In the genomic region with DNA sequence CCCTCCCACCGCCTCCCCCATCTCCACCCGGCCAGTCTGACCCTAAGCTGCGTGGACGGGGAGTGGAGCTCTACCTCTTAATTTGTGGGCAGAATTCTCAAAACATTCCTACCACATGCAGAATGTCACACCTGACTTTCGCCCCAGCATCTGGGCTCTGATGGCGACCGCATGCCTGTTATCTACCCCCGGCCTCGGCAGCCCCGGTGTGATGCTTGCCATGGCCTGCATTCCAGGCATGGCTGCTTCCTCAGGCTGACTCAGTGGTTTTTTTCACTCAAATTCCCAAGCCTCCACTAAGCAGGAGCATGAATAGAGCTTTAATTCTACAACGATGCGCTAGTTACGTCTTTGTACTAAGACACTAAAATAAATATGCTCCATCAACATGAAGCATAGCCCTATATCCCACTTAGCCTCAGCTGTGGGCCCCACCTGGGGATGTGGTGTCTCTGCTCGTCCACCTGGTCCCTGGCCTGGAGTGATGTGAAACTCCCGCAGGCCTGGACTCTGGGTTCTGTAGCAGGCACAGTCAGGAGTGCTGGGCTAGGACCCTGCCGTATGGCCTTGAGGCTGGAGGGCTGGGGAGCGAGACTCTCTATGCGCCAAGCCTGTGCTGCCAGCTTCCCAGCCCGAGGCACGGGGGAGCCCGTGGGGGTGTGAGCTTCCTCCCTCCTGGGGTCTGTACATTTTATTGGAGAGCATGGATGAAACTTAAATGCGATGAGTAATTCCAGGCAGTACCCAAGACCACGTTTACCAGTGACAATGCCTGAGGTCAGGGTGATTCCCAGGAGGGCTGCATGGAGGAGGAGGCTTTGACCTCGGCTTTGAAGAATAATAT, we compare ENCODE assay signal across 30 cellular contexts.
DNase-seq lines count a peak whose midpoint lies in the region; ATAC-seq and TF ChIP-seq lines count a peak whose summit lies in the region.
"Had no signal": no experiment of that assay in that cellular context is flagged by ENCODE, and none has a peak within 500 bp of the region (broad histone marks: within the 10 kb centered on the region; RNA-seq: fewer than 3 reads in every experiment).

No MANE protein-coding gene starts in this region.

- H3K36me3 Mint-ChIP-seq in brain, result peaks cover 4% of the 10 kb centered on the region
- H3K36me3 Mint-ChIP-seq: naive thymus-derived CD4-positive, alpha-beta T cell had no signal

- H3K4me1 ChIP-seq in heart right ventricle, result peaks cover 0 to 5% (median 0%) of the 10 kb centered on the region in 9 donors
- H3K4me1 ChIP-seq in mesodermal cell (ENCODE audit: control insufficient read depth, insufficient read depth, low read length, poor library complexity, severe bottlenecking), result peaks cover 14% of the 10 kb centered on the region
- H3K4me1 ChIP-seq: left lung, tibial artery had no signal

- H3K27me3 ChIP-seq in heart right ventricle, result peaks cover 0 to 45% (median 9%) of the 10 kb centered on the region in 7 donors
- H3K27me3 ChIP-seq: BLaER1 treated with 17β-estradiol and CSF1 and Interleukin-3, amounts not matched to agents 10 nM and 100 nM; left lung had no signal

- peaks cover 87% of the 10 kb centered on the region for H3K4me1 Mint-ChIP-seq in brain
- H3K4me1 Mint-ChIP-seq: activated CD4-positive, alpha-beta T cell treated with anti-CD3 and anti-CD28 coated beads, Interleukin-2, amount 10 ng/mL, durations not matched to agents 24 days and 14 days; central memory CD8-positive, alpha-beta T cell; naive thymus-derived CD4-positive, alpha-beta T cell had no signal

- intact Hi-C loops in Right ventricle myocardium superior (cut with DNase I), result no loop called here
- intact Hi-C loops in heart right ventricle (cut with DNase I), result no loop called here

- DNase-seq in Right ventricle myocardium superior (peak; percentile 33), heart right ventricle (no peak), NCI-H526 (lab: John Stamatoyannopoulos, UW) (no peak), globus pallidus (ENCODE audit: low spot score) (no peak), nucleus accumbens (lab: John Stamatoyannopoulos, UW) (no peak)
- DNase-seq: activated CD4-positive, alpha-beta T cell treated with anti-CD3 and anti-CD28 coated beads, Interleukin-2, amount 10 ng/mL, durations not matched to agents 24 days and 14 days; activated naive CD4-positive, alpha-beta T cell treated with anti-CD3 and anti-CD28 coated beads, Interleukin-2, amount 50 U/mL, for 16 hours; activated T-cell treated with anti-CD3 and anti-CD28 coated beads, Interleukin-2, amount 50 U/mL, for 72 hours; anterior cingulate cortex; Calu3; HCEC 1CT; left lung; naive thymus-derived CD4-positive, alpha-beta T cell; NCI-H1048; NCI-H187; NCI-H2171 treated with DMSO at 0.1 percent for 48 hours; stimulated activated CD4-positive, alpha-beta T cell treated with anti-CD3 and anti-CD28 coated beads, Interleukin-15, amount 100 ng/mL, for 24 hours; T-helper 2 cell; tibial artery had no signal

- H3K27me3 Mint-ChIP-seq in brain, result no peaks in the 10 kb centered on the region
- H3K27me3 Mint-ChIP-seq: activated CD4-positive, alpha-beta T cell treated with anti-CD3 and anti-CD28 coated beads, Interleukin-2, amount 10 ng/mL, durations not matched to agents 24 days and 14 days; stimulated activated naive CD8-positive, alpha-beta T cell treated with anti-CD3 and anti-CD28 coated beads, Interleukin-15, Interleukin-2, amounts not matched to agents 100 ng/mL and 50 ng/mL, for 24 hours had no signal

- H3K9me3 ChIP-seq in heart right ventricle, result no peaks in the 10 kb centered on the region
- no peaks in the 10 kb centered on the region for H3K9me3 ChIP-seq in mesodermal cell (ENCODE audit: control insufficient read depth, low read length)
- H3K9me3 ChIP-seq: BLaER1 treated with 17β-estradiol and CSF1 and Interleukin-3, amounts not matched to agents 10 nM and 100 nM; heart left ventricle; left lung; tibial artery had no signal

- TF ChIP-seq CTCF in heart right ventricle (IDR thresholded peaks at IDR 0.05) (no peak), brain (conservative IDR thresholded peaks at IDR 0.05) (no peak)

- ATAC-seq in Right ventricle myocardium superior (ENCODE audit: poor library complexity) (no peak), heart right ventricle (no peak), GM18868 (IDR thresholded peaks at IDR 0.05; ENCODE audit: unreplicated experiment) (no peak)
- ATAC-seq: activated T-cell treated with anti-CD3 and anti-CD28 coated beads, Interleukin-2, amount 50 U/mL, for 72 hours; GM12878; heart left ventricle; left lung; naive thymus-derived CD4-positive, alpha-beta T cell; sciatic nerve had no signal

- WGBS in heart right ventricle, 2 donors, result 55 to 59% methylated on average over 24 of the region's 24 CpGs
- WGBS in mesodermal cell (ENCODE audit: insufficient coverage in 2 of 2), 2 experiments, result 83 to 84% methylated on average over 19 to 20 of the region's 24 CpGs

- H3K27ac ChIP-seq in heart right ventricle (no peak overlapping the region), mesodermal cell (ENCODE audit: low read depth, low read length, severe bottlenecking) (peak overlapping the region; percentile 68)
- H3K27ac ChIP-seq: BLaER1 treated with 17β-estradiol and CSF1 and Interleukin-3, amounts not matched to agents 10 nM and 100 nM; heart left ventricle; HL-60; left lung; SK-N-MC; tibial artery had no signal

- H3K4me3 Mint-ChIP-seq in brain, result peak overlapping the region in 1 of 5 experiments; percentile 37
- H3K4me3 Mint-ChIP-seq: activated CD4-positive, alpha-beta T cell treated with anti-CD3 and anti-CD28 coated beads, Interleukin-2, amount 10 ng/mL, durations not matched to agents 24 days and 14 days; activated T-cell treated with anti-CD3 and anti-CD28 coated beads, Interleukin-2, amount 50 U/mL, for 72 hours; central memory CD8-positive, alpha-beta T cell; naive thymus-derived CD4-positive, alpha-beta T cell; stimulated activated naive CD8-positive, alpha-beta T cell treated with anti-CD3 and anti-CD28 coated beads, Interleukin-15, Interleukin-2, amounts not matched to agents 100 ng/mL and 50 ng/mL, for 24 hours had no signal

- H3K36me3 ChIP-seq in heart right ventricle (no peaks in the 10 kb centered on the region), mesodermal cell (ENCODE audit: control insufficient read depth, insufficient read depth, low read length) (no peaks in the 10 kb centered on the region)
- H3K36me3 ChIP-seq: BLaER1 treated with 17β-estradiol and CSF1 and Interleukin-3, amounts not matched to agents 10 nM and 100 nM; heart left ventricle; left lung; tibial artery had no signal

- peaks cover 0 to 4% (median 0%) of the 10 kb centered on the region in 5 experiments for H3K9me3 Mint-ChIP-seq in brain
- H3K9me3 Mint-ChIP-seq: activated CD4-positive, alpha-beta T cell treated with anti-CD3 and anti-CD28 coated beads, Interleukin-2, amount 10 ng/mL, durations not matched to agents 24 days and 14 days; activated T-cell treated with anti-CD3 and anti-CD28 coated beads, Interleukin-2, amount 50 U/mL, for 72 hours; central memory CD8-positive, alpha-beta T cell; naive thymus-derived CD4-positive, alpha-beta T cell; stimulated activated naive CD8-positive, alpha-beta T cell treated with anti-CD3 and anti-CD28 coated beads, Interleukin-15, Interleukin-2, amounts not matched to agents 100 ng/mL and 50 ng/mL, for 24 hours had no signal

- no peak overlapping the region for H3K4me3 ChIP-seq in heart right ventricle
- no peak overlapping the region for H3K4me3 ChIP-seq in mesodermal cell (ENCODE audit: extremely low read depth, insufficient read depth, low read length, poor library complexity, severe bottlenecking)
- H3K4me3 ChIP-seq: BLaER1 treated with 17β-estradiol and CSF1 and Interleukin-3, amounts not matched to agents 10 nM and 100 nM; GM12878; heart left ventricle; left lung; SK-N-MC; tibial artery had no signal

- peak overlapping the region in 3 of 5 experiments; percentile 65 to 86 (median 86) for H3K27ac Mint-ChIP-seq in brain
- H3K27ac Mint-ChIP-seq: activated CD4-positive, alpha-beta T cell treated with anti-CD3 and anti-CD28 coated beads, Interleukin-2, amount 10 ng/mL, durations not matched to agents 24 days and 14 days; activated T-cell treated with anti-CD3 and anti-CD28 coated beads, Interleukin-2, amount 50 U/mL, for 72 hours; stimulated activated naive CD8-positive, alpha-beta T cell treated with anti-CD3 and anti-CD28 coated beads, Interleukin-15, Interleukin-2, amounts not matched to agents 100 ng/mL and 50 ng/mL, for 24 hours had no signal
